14 cellular contexts compared by ENCODE assay signal in genomic region chr17:48553837-48554236, GRCh38. TPM values are rescaled to one million over a fixed set of nuclear protein-coding genes. Genes with fewer than 3 reads are reported as not detected.
DNase-seq lines count a peak whose midpoint lies in the region; ATAC-seq and TF ChIP-seq lines count a peak whose summit lies in the region.
"Had no signal": no experiment of that assay in that cellular context is flagged by ENCODE, and none has a peak within 500 bp of the region (broad histone marks: within the 10 kb centered on the region; RNA-seq: fewer than 3 reads in every experiment).

No MANE protein-coding gene starts in this region.

- peaks cover 4 to 7% of the 10 kb centered on the region in 2 donors for H3K27me3 ChIP-seq in right atrium auricular region
- H3K27me3 ChIP-seq in esophagus muscularis mucosa, result no peaks in the 10 kb centered on the region
- no peaks in the 10 kb centered on the region for H3K27me3 ChIP-seq in parathyroid adenoma (ENCODE audit: control insufficient read depth, insufficient read depth, low read length)
- H3K27me3 ChIP-seq in aorta (ENCODE audit: control insufficient read depth in 1 of 2, insufficient read depth in 2 of 2, low read length in 1 of 2), result no peaks in the 10 kb centered on the region
- H3K27me3 ChIP-seq in SJCRH30, result no peaks in the 10 kb centered on the region

- intact Hi-C loops in Right ventricle myocardium inferior (cut with DNase I), result no loop called here
- intact Hi-C loops in esophagus muscularis mucosa (cut with DNase I), result no loop called here
- intact Hi-C loops in aorta (cut with DNase I), result no loop called here

- H3K9me3 ChIP-seq in right atrium auricular region, result no peaks in the 10 kb centered on the region
- no peaks in the 10 kb centered on the region for H3K9me3 ChIP-seq in esophagus muscularis mucosa
- H3K9me3 ChIP-seq in parathyroid adenoma (ENCODE audit: control insufficient read depth, low read length), result no peaks in the 10 kb centered on the region
- no peaks in the 10 kb centered on the region for H3K9me3 ChIP-seq in aorta (ENCODE audit: control insufficient read depth, low read length)
- H3K9me3 ChIP-seq in SJCRH30 (replicated peaks), result no peaks in the 10 kb centered on the region

- no peak for TF ChIP-seq EP300 in esophagus muscularis mucosa (IDR thresholded peaks at IDR 0.05)

- no peak for DNase-seq in right atrium auricular region (ENCODE audit: low spot score)
- no peak for DNase-seq in Right ventricle myocardium inferior (ENCODE audit: missing footprints)
- no peak for DNase-seq in esophagus muscularis mucosa (ENCODE audit: extremely low spot score)
- no peak for DNase-seq in aorta
- no peak for DNase-seq in SJCRH30
- DNase-seq: activated CD4-positive, CD25-positive, alpha-beta regulatory T cell treated with anti-CD3 and anti-CD28 coated beads, Interleukin-2, amount 50 U/mL, for 72 hours; NCI-H1417 treated with DMSO at 0.1 percent for 48 hours; NCI-H510A treated with DMSO at 0.1 percent for 48 hours had no signal

- 20% methylated on average over 1 of the region's 1 CpG for WGBS in esophagus muscularis mucosa
- WGBS in aorta, 2 donors, result 19 to 32% methylated on average over 1 of the region's 1 CpG

- H2AFZ ChIP-seq in parathyroid adenoma, result no peak overlapping the region

- H3K4me1 ChIP-seq in right atrium auricular region (peaks cover 0 to 22% of the 10 kb centered on the region in 2 donors), esophagus muscularis mucosa (peaks cover 41 to 97% (median 97%) of the 10 kb centered on the region in 4 donors), parathyroid adenoma (no peaks in the 10 kb centered on the region), aorta (ENCODE audit: control insufficient read depth in 1 of 2, insufficient read depth in 2 of 2, low read length in 2 of 2) (no peaks in the 10 kb centered on the region), SJCRH30 (peaks cover 16% of the 10 kb centered on the region)

- TF ChIP-seq CTCF in right atrium auricular region (IDR thresholded peaks at IDR 0.05) (no peak), esophagus muscularis mucosa (IDR thresholded peaks at IDR 0.05) (no peak), parathyroid adenoma (IDR thresholded peaks at IDR 0.05) (no peak)

- ATAC-seq in Right ventricle myocardium inferior (no peak), aorta (ENCODE audit: low FRiP score) (no peak), HG03571 (IDR thresholded peaks at IDR 0.05; ENCODE audit: unreplicated experiment) (no peak), GM21526 (IDR thresholded peaks at IDR 0.05; ENCODE audit: low FRiP score, unreplicated experiment) (no peak)

- H3K4me3 ChIP-seq in right atrium auricular region, result no peak overlapping the region
- peak overlapping the region; percentile 56 to 64 (median 57) for H3K4me3 ChIP-seq in esophagus muscularis mucosa
- peak overlapping the region; percentile 71 for H3K4me3 ChIP-seq in parathyroid adenoma (ENCODE audit: low read depth, low read length)
- peak overlapping the region; percentile 8 to 60 for H3K4me3 ChIP-seq in aorta (ENCODE audit: low read length in 2 of 2)
- no peak overlapping the region for H3K4me3 ChIP-seq in SJCRH30

- no peaks in the 10 kb centered on the region for H3K79me2 ChIP-seq in parathyroid adenoma

- H3K9ac ChIP-seq in parathyroid adenoma, result no peak overlapping the region

- TF ChIP-seq POLR2A in esophagus muscularis mucosa (IDR thresholded peaks at IDR 0.05; ENCODE audit: low read depth), result no peak

- peak overlapping the region; percentile 9 to 56 for H3K27ac ChIP-seq in right atrium auricular region
- H3K27ac ChIP-seq in esophagus muscularis mucosa (replicated peaks in 1 of 4), result peak overlapping the region; percentile 91 to 97 (median 96)
- no peak overlapping the region for H3K27ac ChIP-seq in parathyroid adenoma
- H3K27ac ChIP-seq in aorta (ENCODE audit: low read depth in 1 of 2, low read length in 2 of 2), result peak overlapping the region in 1 of 2 donors; percentile 85
- no peak overlapping the region for H3K27ac ChIP-seq in SJCRH30

- H3K36me3 ChIP-seq in right atrium auricular region, result no peaks in the 10 kb centered on the region
- H3K36me3 ChIP-seq in esophagus muscularis mucosa, result peaks cover 4 to 29% (median 23%) of the 10 kb centered on the region in 4 donors
- H3K36me3 ChIP-seq in parathyroid adenoma (ENCODE audit: control insufficient read depth, insufficient read depth, low read length), result no peaks in the 10 kb centered on the region
- H3K36me3 ChIP-seq in aorta (ENCODE audit: control insufficient read depth in 1 of 2, insufficient read depth in 2 of 2, low read length in 1 of 2), result no peaks in the 10 kb centered on the region
- peaks cover 10% of the 10 kb centered on the region; the same call in 1 of the 2 replicates for H3K36me3 ChIP-seq in SJCRH30

- H3K4me2 ChIP-seq in parathyroid adenoma (ENCODE audit: low read length), result peak overlapping the region; percentile 82

RNA-seq across cellular contexts. Expression of gene HOXB2, which starts 8.9 kb away (rescaled TPM):
- total RNA-seq in right atrium auricular region (1 to 10 TPM; 4.8 to 5.5 TPM), Right ventricle myocardium inferior (2.5 TPM), esophagus muscularis mucosa (10 to 100 TPM; 36.3 to 86.4 (median 63.4) TPM), aorta (10 to 100 TPM; 25.4 to 36.9 TPM)
- 10 to 100 TPM in 1 of 2 donors, 1 to 10 TPM in 1; 7.6 to 61.0 TPM for polyA plus RNA-seq in aorta
- 5.9 and 7.6 TPM in 2 replicates for total RNA-seq in SJCRH30 (2014; rRNA removed; shearing (Covaris generic))

RNA-seq across cellular contexts. Expression of gene HOXB1, which starts 23.0 kb away (rescaled TPM):
- total RNA-seq in right atrium auricular region (not detected), Right ventricle myocardium inferior (not detected), esophagus muscularis mucosa (not detected), aorta (not detected)
- polyA plus RNA-seq in aorta, result under 1 TPM in 1 of 2 donors, not detected in 1; 0.63 TPM
- total RNA-seq in SJCRH30 (2014; rRNA removed; shearing (Covaris generic)), result not detected in 2 replicates
- total RNA-seq: RPMI7951; T-helper 1 cell treated with Interleukin-12 subunit alpha and Interleukin-12 subunit beta and Interleukin-4 antibody, amounts not matched to agents 30 ng/mL and 1 ng/mL, for 36 hours had no signal

RNA-seq across cellular contexts. Expression of gene HOXB4, which starts 24.3 kb away (rescaled TPM):
- 1 to 10 TPM in 1 of 2 donors, under 1 TPM in 1; 0.52 to 1.0 TPM for total RNA-seq in right atrium auricular region
- total RNA-seq in Right ventricle myocardium inferior, result 0.38 TPM
- total RNA-seq in esophagus muscularis mucosa, result 1 to 10 TPM; 3.5 to 8.3 (median 5.0) TPM
- 10 to 100 TPM in 1 of 2 donors, 1 to 10 TPM in 1; 6.6 to 17.9 TPM for total RNA-seq in aorta
- 10 to 100 TPM in 1 of 2 donors, 1 to 10 TPM in 1; 1.4 to 11.5 TPM for polyA plus RNA-seq in aorta
- total RNA-seq in SJCRH30 (2014; rRNA removed; shearing (Covaris generic)), result 3.7 and 4.3 TPM in 2 replicates

RNA-seq across cellular contexts. Expression of gene HOXB3, which starts 36.2 kb away (rescaled TPM):
- total RNA-seq in right atrium auricular region (1 to 10 TPM in 1 of 2 donors, under 1 TPM in 1; 0.82 to 1.2 TPM), Right ventricle myocardium inferior (1.2 TPM), esophagus muscularis mucosa (10 to 100 TPM; 10.8 to 34.9 (median 28.7) TPM), aorta (10 to 100 TPM; 20.0 to 62.9 TPM)
- 10 to 100 TPM in 1 of 2 donors, 1 to 10 TPM in 1; 2.4 to 30.5 TPM for polyA plus RNA-seq in aorta
- total RNA-seq in SJCRH30 (2014; rRNA removed; shearing (Covaris generic)), result 7.4 and 8.8 TPM in 2 replicates

RNA-seq across cellular contexts. Expression of gene HOXB5, which starts 39.7 kb away (rescaled TPM):
- total RNA-seq in right atrium auricular region, result not detected
- not detected for total RNA-seq in Right ventricle myocardium inferior
- total RNA-seq in esophagus muscularis mucosa, result under 1 TPM; 0.17 to 0.83 (median 0.36) TPM
- total RNA-seq in aorta, result 1 to 10 TPM; 1.4 to 5.9 TPM
- 1 to 10 TPM in 1 of 2 donors, not detected in 1; 3.6 TPM for polyA plus RNA-seq in aorta
- 0.51 and 0.61 TPM in 2 replicates for total RNA-seq in SJCRH30 (2014; rRNA removed; shearing (Covaris generic))
- total RNA-seq: H7 had no signal

Comparison
In these comparisons a context has a peak if more than half of its experiments do, and no peak if none do; other contexts are left out.
1. H3K27ac ChIP-seq: peak in right atrium auricular region (2 of 2) and esophagus muscularis mucosa (4 of 4); none in parathyroid adenoma (single experiment) and SJCRH30 (single experiment).
2. H3K4me3 ChIP-seq: peak in esophagus muscularis mucosa (4 of 4), parathyroid adenoma (single experiment) and aorta (2 of 2); none in right atrium auricular region (0 of 2) and SJCRH30 (single experiment).